2 cellular contexts compared by ENCODE assay signal in the genomic region with DNA sequence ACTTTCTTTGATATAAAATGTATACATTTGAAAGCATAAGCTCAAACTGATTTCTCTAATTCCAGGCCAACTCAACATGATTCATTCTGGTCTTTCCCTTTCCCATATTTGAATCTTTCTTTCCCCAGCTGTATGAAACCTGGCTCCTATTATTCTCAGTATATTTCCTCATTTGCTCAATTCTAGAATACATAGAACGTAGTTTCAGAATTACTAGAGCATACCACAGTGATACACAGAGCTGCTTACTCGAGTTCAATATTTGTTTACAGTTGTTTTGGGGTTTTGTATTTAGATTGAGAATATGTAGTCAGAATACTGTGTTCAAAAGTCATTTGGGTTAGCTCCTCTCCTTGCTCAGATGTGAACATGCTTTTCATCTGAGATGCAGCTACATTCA.
A peak's percentile ranks its signal among the peaks of the same experiment; 100 is the strongest.
TF ChIP-seq lines count a peak whose summit lies in the region.

No MANE protein-coding gene starts in this region.

TF ChIP-seq in GM12878, 131 proteins besides CTCF, POLR2A, EP300 and RAD21 (continues in another document):
- TF ChIP-seq, protein P1, sequence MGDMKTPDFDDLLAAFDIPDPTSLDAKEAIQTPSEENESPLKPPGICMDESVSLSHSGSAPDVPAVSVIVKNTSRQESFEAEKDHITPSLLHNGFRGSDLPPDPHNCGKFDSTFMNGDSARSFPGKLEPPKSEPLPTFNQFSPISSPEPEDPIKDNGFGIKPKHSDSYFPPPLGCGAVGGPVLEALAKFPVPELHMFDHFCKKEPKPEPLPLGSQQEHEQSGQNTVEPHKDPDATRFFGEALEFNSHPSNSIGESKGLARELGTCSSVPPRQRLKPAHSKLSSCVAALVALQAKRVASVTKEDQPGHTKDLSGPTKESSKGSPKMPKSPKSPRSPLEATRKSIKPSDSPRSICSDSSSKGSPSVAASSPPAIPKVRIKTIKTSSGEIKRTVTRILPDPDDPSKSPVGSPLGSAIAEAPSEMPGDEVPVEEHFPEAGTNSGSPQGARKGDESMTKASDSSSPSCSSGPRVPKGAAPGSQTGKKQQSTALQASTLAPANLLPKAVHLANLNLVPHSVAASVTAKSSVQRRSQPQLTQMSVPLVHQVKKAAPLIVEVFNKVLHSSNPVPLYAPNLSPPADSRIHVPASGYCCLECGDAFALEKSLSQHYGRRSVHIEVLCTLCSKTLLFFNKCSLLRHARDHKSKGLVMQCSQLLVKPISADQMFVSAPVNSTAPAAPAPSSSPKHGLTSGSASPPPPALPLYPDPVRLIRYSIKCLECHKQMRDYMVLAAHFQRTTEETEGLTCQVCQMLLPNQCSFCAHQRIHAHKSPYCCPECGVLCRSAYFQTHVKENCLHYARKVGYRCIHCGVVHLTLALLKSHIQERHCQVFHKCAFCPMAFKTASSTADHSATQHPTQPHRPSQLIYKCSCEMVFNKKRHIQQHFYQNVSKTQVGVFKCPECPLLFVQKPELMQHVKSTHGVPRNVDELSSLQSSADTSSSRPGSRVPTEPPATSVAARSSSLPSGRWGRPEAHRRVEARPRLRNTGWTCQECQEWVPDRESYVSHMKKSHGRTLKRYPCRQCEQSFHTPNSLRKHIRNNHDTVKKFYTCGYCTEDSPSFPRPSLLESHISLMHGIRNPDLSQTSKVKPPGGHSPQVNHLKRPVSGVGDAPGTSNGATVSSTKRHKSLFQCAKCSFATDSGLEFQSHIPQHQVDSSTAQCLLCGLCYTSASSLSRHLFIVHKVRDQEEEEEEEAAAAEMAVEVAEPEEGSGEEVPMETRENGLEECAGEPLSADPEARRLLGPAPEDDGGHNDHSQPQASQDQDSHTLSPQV (IDR thresholded peaks at IDR 0.05), result no peak
- no peak for TF ChIP-seq SREBF1 (IDR thresholded peaks at IDR 0.05; ENCODE audit: low read length)
- TF ChIP-seq SREBF2 (IDR thresholded peaks at IDR 0.05; ENCODE audit: low read length), result no peak
- TF ChIP-seq, protein P2, sequence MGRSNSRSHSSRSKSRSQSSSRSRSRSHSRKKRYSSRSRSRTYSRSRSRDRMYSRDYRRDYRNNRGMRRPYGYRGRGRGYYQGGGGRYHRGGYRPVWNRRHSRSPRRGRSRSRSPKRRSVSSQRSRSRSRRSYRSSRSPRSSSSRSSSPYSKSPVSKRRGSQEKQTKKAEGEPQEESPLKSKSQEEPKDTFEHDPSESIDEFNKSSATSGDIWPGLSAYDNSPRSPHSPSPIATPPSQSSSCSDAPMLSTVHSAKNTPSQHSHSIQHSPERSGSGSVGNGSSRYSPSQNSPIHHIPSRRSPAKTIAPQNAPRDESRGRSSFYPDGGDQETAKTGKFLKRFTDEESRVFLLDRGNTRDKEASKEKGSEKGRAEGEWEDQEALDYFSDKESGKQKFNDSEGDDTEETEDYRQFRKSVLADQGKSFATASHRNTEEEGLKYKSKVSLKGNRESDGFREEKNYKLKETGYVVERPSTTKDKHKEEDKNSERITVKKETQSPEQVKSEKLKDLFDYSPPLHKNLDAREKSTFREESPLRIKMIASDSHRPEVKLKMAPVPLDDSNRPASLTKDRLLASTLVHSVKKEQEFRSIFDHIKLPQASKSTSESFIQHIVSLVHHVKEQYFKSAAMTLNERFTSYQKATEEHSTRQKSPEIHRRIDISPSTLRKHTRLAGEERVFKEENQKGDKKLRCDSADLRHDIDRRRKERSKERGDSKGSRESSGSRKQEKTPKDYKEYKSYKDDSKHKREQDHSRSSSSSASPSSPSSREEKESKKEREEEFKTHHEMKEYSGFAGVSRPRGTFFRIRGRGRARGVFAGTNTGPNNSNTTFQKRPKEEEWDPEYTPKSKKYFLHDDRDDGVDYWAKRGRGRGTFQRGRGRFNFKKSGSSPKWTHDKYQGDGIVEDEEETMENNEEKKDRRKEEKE (IDR thresholded peaks at IDR 0.05), result no peak
- no peak for TF ChIP-seq SUZ12 (IDR thresholded peaks at IDR 0.05; ENCODE audit: unreplicated experiment)
- no peak for TF ChIP-seq SMAD5 (IDR thresholded peaks at IDR 0.05; ENCODE audit: low read depth)
- no peak for TF ChIP-seq CEBPB (IDR thresholded peaks at IDR 0.05; ENCODE audit: borderline replicate concordance in 1 of 2, low read depth in 2 of 2, low read length in 2 of 2)
- TF ChIP-seq EED (IDR thresholded peaks at IDR 0.05; ENCODE audit: low read depth), result peak; percentile 46; the same call in 1 of the 2 replicates
- peak; percentile 74 for TF ChIP-seq IKZF1 (conservative IDR thresholded peaks at IDR 0.05)
- TF ChIP-seq, protein P3, sequence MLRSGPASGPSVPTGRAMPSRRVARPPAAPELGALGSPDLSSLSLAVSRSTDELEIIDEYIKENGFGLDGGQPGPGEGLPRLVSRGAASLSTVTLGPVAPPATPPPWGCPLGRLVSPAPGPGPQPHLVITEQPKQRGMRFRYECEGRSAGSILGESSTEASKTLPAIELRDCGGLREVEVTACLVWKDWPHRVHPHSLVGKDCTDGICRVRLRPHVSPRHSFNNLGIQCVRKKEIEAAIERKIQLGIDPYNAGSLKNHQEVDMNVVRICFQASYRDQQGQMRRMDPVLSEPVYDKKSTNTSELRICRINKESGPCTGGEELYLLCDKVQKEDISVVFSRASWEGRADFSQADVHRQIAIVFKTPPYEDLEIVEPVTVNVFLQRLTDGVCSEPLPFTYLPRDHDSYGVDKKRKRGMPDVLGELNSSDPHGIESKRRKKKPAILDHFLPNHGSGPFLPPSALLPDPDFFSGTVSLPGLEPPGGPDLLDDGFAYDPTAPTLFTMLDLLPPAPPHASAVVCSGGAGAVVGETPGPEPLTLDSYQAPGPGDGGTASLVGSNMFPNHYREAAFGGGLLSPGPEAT (IDR thresholded peaks at IDR 0.05; ENCODE audit: low read depth), result peak; percentile 47; the same call in 1 of the 2 replicates
- peak; percentile 74; the same call in 1 of the 2 replicates for TF ChIP-seq NFIC (IDR thresholded peaks at IDR 0.05; ENCODE audit: low read depth, low read length)
- TF ChIP-seq MEF2A (IDR thresholded peaks at IDR 0.05; ENCODE audit: insufficient read depth, low read depth, low read length), result peak; percentile 39; the same call in 1 of the 2 replicates
- TF ChIP-seq, protein P4, sequence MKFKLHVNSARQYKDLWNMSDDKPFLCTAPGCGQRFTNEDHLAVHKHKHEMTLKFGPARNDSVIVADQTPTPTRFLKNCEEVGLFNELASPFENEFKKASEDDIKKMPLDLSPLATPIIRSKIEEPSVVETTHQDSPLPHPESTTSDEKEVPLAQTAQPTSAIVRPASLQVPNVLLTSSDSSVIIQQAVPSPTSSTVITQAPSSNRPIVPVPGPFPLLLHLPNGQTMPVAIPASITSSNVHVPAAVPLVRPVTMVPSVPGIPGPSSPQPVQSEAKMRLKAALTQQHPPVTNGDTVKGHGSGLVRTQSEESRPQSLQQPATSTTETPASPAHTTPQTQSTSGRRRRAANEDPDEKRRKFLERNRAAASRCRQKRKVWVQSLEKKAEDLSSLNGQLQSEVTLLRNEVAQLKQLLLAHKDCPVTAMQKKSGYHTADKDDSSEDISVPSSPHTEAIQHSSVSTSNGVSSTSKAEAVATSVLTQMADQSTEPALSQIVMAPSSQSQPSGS (IDR thresholded peaks at IDR 0.05; ENCODE audit: low read length), result peak; percentile 78
- peak in 1 of 2 experiments; percentile 42; a peak in 1 of 4 replicates for TF ChIP-seq ETV6 (conservative IDR thresholded peaks at IDR 0.05 in 1 of 2, IDR thresholded peaks at IDR 0.05 in 1 of 2; ENCODE audit: borderline replicate concordance in 1 of 2, low read depth in 1 of 2)
- TF ChIP-seq ZNF24 (IDR thresholded peaks at IDR 0.05), result no peak

TF ChIP-seq in SK-N-SH, 30 proteins besides CTCF, POLR2A, EP300 and RAD21:
- TF ChIP-seq TCF12 (IDR thresholded peaks at IDR 0.05) (no peak), TAF1 (IDR thresholded peaks at IDR 0.05; ENCODE audit: borderline replicate concordance, low read depth, low read length) (no peak), GATA2 (CRISPR knock-in tag; IDR thresholded peaks at IDR 0.05) (no peak), RCOR1 (IDR thresholded peaks at IDR 0.05; ENCODE audit: low read length) (no peak), POLR2AphosphoS5 (IDR thresholded peaks at IDR 0.05; ENCODE audit: low read depth, low read length) (no peak), YY1 (IDR thresholded peaks at IDR 0.05; ENCODE audit: low read depth) (no peak), GABPA (IDR thresholded peaks at IDR 0.05; ENCODE audit: low read depth) (no peak), FOSL2 (IDR thresholded peaks at IDR 0.05; ENCODE audit: borderline replicate concordance, low read depth) (no peak), RXRA (IDR thresholded peaks at IDR 0.05; ENCODE audit: borderline replicate concordance, low read depth) (no peak), MEF2A (IDR thresholded peaks at IDR 0.05; ENCODE audit: borderline replicate concordance, low read depth) (no peak), CHD2 (IDR thresholded peaks at IDR 0.05; ENCODE audit: low read length, partially characterized antibody) (no peak), NRF1 (IDR thresholded peaks at IDR 0.05; ENCODE audit: low read depth, low read length) (no peak)
- TF ChIP-seq, protein P5, sequence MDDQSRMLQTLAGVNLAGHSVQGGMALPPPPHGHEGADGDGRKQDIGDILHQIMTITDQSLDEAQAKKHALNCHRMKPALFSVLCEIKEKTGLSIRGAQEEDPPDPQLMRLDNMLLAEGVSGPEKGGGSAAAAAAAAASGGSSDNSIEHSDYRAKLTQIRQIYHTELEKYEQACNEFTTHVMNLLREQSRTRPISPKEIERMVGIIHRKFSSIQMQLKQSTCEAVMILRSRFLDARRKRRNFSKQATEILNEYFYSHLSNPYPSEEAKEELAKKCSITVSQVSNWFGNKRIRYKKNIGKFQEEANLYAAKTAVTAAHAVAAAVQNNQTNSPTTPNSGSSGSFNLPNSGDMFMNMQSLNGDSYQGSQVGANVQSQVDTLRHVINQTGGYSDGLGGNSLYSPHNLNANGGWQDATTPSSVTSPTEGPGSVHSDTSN (IDR thresholded peaks at IDR 0.05), result no peak
- TF ChIP-seq, protein P6, sequence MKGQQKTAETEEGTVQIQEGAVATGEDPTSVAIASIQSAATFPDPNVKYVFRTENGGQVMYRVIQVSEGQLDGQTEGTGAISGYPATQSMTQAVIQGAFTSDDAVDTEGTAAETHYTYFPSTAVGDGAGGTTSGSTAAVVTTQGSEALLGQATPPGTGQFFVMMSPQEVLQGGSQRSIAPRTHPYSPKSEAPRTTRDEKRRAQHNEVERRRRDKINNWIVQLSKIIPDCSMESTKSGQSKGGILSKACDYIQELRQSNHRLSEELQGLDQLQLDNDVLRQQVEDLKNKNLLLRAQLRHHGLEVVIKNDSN (IDR thresholded peaks at IDR 0.05; ENCODE audit: borderline replicate concordance, low read depth), result no peak
- TF ChIP-seq, protein P7, sequence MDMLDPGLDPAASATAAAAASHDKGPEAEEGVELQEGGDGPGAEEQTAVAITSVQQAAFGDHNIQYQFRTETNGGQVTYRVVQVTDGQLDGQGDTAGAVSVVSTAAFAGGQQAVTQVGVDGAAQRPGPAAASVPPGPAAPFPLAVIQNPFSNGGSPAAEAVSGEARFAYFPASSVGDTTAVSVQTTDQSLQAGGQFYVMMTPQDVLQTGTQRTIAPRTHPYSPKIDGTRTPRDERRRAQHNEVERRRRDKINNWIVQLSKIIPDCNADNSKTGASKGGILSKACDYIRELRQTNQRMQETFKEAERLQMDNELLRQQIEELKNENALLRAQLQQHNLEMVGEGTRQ (IDR thresholded peaks at IDR 0.05; ENCODE audit: borderline replicate concordance, low read depth, low read length), result no peak
- TF ChIP-seq, protein P8, sequence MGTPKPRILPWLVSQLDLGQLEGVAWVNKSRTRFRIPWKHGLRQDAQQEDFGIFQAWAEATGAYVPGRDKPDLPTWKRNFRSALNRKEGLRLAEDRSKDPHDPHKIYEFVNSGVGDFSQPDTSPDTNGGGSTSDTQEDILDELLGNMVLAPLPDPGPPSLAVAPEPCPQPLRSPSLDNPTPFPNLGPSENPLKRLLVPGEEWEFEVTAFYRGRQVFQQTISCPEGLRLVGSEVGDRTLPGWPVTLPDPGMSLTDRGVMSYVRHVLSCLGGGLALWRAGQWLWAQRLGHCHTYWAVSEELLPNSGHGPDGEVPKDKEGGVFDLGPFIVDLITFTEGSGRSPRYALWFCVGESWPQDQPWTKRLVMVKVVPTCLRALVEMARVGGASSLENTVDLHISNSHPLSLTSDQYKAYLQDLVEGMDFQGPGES (IDR thresholded peaks at IDR 0.05; ENCODE audit: low read depth, low read length), result no peak
- TF ChIP-seq, protein P9, sequence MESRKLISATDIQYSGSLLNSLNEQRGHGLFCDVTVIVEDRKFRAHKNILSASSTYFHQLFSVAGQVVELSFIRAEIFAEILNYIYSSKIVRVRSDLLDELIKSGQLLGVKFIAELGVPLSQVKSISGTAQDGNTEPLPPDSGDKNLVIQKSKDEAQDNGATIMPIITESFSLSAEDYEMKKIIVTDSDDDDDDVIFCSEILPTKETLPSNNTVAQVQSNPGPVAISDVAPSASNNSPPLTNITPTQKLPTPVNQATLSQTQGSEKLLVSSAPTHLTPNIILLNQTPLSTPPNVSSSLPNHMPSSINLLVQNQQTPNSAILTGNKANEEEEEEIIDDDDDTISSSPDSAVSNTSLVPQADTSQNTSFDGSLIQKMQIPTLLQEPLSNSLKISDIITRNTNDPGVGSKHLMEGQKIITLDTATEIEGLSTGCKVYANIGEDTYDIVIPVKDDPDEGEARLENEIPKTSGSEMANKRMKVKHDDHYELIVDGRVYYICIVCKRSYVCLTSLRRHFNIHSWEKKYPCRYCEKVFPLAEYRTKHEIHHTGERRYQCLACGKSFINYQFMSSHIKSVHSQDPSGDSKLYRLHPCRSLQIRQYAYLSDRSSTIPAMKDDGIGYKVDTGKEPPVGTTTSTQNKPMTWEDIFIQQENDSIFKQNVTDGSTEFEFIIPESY (IDR thresholded peaks at IDR 0.05; ENCODE audit: borderline replicate concordance, low read depth), result no peak
